Comparison of ENCODE assay signal across 8 cellular contexts in the genomic region with DNA sequence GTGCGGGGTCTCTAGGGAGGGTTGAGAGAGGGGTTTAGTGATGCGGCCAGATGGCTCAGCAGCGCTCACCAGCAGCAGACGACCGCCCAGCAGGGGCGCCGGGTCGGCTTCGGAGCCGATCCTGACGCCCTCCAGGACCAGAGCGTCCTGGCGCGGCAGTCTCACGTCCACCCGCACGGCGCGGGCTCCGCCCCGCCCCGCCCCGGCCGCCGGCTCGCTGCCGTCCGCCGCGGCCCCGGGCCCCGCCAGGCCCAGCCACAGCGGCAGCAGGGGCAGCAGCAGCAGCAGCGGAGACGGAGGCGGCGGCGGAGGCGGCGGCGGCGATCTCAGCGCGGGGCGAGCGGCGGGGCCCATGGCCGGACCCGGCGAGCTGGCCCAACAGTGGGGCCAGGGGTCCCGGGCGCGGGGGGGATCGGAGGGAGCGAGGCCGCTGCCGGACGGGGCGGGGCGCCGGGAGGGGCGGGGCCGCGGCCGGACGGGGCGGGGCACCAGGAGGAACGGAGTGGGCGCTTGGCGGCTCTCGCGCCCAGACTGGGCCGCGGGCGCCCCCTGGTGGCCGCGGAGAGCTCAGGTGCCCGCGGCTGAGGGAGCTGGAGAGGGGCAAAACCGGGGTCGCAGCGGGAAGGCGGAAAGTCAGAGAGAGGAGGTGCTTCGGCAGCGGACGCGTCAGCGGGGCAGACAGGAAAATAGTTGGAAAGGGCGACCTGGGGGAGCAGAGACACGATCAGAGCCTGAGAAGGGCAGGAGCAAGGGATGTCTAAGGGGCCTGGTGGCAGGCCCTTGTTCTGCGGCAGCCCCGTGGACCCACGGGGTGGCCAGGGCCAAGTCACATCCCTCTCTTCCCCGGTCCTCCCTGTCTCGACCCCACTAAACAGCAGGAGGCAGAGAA. TPM values are rescaled to one million over a fixed set of nuclear protein-coding genes. Genes with fewer than 3 reads are reported as not detected.
DNase-seq lines count a peak whose midpoint lies in the region; ATAC-seq and TF ChIP-seq lines count a peak whose summit lies in the region.

A gene (minus strand): TSS at position 452 of the 889 bp plus-strand sequence. CDS start 98 bp downstream, at position 354.

- H3K27me3 ChIP-seq in MG63, result no peaks in the 10 kb centered on the region
- no peaks in the 10 kb centered on the region for H3K27me3 ChIP-seq in prostate gland (replicated peaks; ENCODE audit: insufficient read depth)

- peaks cover 3% of the 10 kb centered on the region; the same call in 1 of the 2 replicates for H3K4me1 ChIP-seq in ES-I3 (ENCODE audit: insufficient read depth, low read length)
- H3K4me1 ChIP-seq in prostate gland (replicated peaks), result no peaks in the 10 kb centered on the region

- peak within 1 kb of the TSS; percentile 57 for H3K9ac ChIP-seq in ES-I3 (ENCODE audit: low read depth, low read length)

- no peak for TF ChIP-seq POLR2A in prostate gland (IDR thresholded peaks at IDR 0.05)

- DNase-seq in GOT3 (lab: John Stamatoyannopoulos, UW) (peak; percentile 51), MG63 (peak; percentile 74), T-helper 1 cell (peak; percentile 64 to 81 (median 67)), amniotic epithelial cell (ENCODE audit: low read depth) (peak; percentile 41), left cardiac atrium (peak; percentile 84), prostate gland (ENCODE audit: low spot score) (peak; percentile 74), ureter (ENCODE audit: low spot score) (peak; percentile 83)

- peak within 1 kb of the TSS; percentile 57 to 76 for H3K27ac ChIP-seq in prostate gland

- 1% methylated on average over 73 of the region's 95 CpGs for WGBS in prostate gland

- peak; percentile 96 to 98 (median 97) for TF ChIP-seq CTCF in prostate gland (IDR thresholded peaks at IDR 0.05)

- intact Hi-C loops in left cardiac atrium (cut with DNase I), result loop anchor here (1.0 to 10.0 kb wide), 5 partner anchors 100 to 282 kb away; a partner anchor contains a TSS
- intact Hi-C loops in prostate gland (cut with DNase I), result loop anchor here (1.0 to 2.0 kb wide), 4 partner anchors 30 to 278 kb away; a partner anchor contains a TSS

- peak within 1 kb of the TSS; percentile 58 for H3K4me3 ChIP-seq in MG63
- H3K4me3 ChIP-seq in prostate gland, result peak within 1 kb of the TSS; percentile 55 to 57

- ATAC-seq in left cardiac atrium, result peak; percentile 92 to 96

- H3K9me3 ChIP-seq in ES-I3 (ENCODE audit: control insufficient read depth, insufficient read depth, low read length), result peaks cover 4% of the 10 kb centered on the region; the same call in 1 of the 2 replicates
- peaks cover 6% of the 10 kb centered on the region for H3K9me3 ChIP-seq in MG63
- no peaks in the 10 kb centered on the region for H3K9me3 ChIP-seq in prostate gland

- H3K36me3 ChIP-seq in ES-I3 (ENCODE audit: insufficient read depth, low read length) (no peaks in the 10 kb centered on the region), MG63 (no peaks in the 10 kb centered on the region), prostate gland (no peaks in the 10 kb centered on the region)

RNA-seq across cellular contexts. Expression of the gene that starts here (rescaled TPM):
- total RNA-seq in MG63 (2014; rRNA removed; shearing (Covaris generic); ENCODE audit: low replicate concordance), result 26.9 and 29.6 TPM in 2 replicates
- total RNA-seq in left cardiac atrium (10 to 100 TPM in 1 of 2 donors, 1 to 10 TPM in 1; 7.5 to 12.9 TPM), prostate gland (10 to 100 TPM; 18.1 to 20.0 TPM), ureter (17.5 TPM)

Comparison
In these comparisons a context has a peak if more than half of its experiments do, and no peak if none do; other contexts are left out.
1. Peak in every context shown above with its lines: DNase-seq, ATAC-seq, H3K4me3 ChIP-seq and H3K27ac ChIP-seq.